In the genomic region with DNA sequence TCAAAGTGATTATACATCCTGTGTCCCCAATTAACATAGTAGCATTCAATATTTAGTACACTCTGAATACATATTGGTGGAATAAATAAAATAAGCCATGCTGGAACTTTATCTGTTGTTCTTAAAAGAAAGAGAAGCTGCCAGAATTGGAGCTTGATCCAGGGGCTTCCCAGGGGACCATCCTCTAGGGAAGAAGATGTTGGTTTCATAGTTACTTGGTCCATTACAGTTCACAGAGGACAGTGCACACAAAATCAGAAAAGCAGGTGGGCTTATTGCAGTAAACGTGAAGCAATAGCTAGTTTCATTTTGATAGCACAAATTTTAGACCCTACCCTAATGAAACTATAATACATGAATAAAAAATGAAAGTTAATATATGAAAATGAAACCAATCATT, we compare ENCODE assay signal across 19 cellular contexts.
A peak's percentile ranks its signal among the peaks of the same experiment; 100 is the strongest.
DNase-seq lines count a peak whose midpoint lies in the region; ATAC-seq and TF ChIP-seq lines count a peak whose summit lies in the region.
"Had no signal": no experiment of that assay in that cellular context is flagged by ENCODE, and none has a peak within 500 bp of the region (broad histone marks: within the 10 kb centered on the region; RNA-seq: fewer than 3 reads in every experiment).

No MANE protein-coding gene starts in this region.

- H3K9me3 ChIP-seq in CD4-positive, CD25-positive, alpha-beta regulatory T cell (ENCODE audit: control insufficient read depth in 2 of 2, low read length in 2 of 2) = no peaks in the 10 kb centered on the region
- no peaks in the 10 kb centered on the region for H3K9me3 ChIP-seq in Peyer's patch
- H3K9me3 ChIP-seq: BE2C had no signal

- H3K36me3 ChIP-seq in CD4-positive, CD25-positive, alpha-beta regulatory T cell (ENCODE audit: control insufficient read depth, insufficient read depth, low read length) = no peaks in the 10 kb centered on the region
- H3K36me3 ChIP-seq in brain microvascular endothelial cell (replicated peaks) (no peaks in the 10 kb centered on the region), rectal smooth muscle tissue (ENCODE audit: control insufficient read depth, insufficient read depth, low read length) (no peaks in the 10 kb centered on the region), Peyer's patch (no peaks in the 10 kb centered on the region)
- H3K36me3 ChIP-seq: BE2C had no signal

- in situ Hi-C loops in brain microvascular endothelial cell (cut with HindIII; ENCODE audit: low pct_ligation_motif_present, low sequenced_read_pairs) = no loop called here

- no peak overlapping the region for H3K27ac ChIP-seq in CD4-positive, CD25-positive, alpha-beta regulatory T cell (ENCODE audit: insufficient read depth, low read length, poor library complexity, severe bottlenecking)
- H3K27ac ChIP-seq in brain microvascular endothelial cell = peak overlapping the region; percentile 94
- peak overlapping the region; percentile 8 for H3K27ac ChIP-seq in rectal smooth muscle tissue (ENCODE audit: low read depth, low read length)
- peak overlapping the region in 1 of 4 donors; percentile 78 for H3K27ac ChIP-seq in Peyer's patch

- peak overlapping the region in 2 of 3 donors; percentile 0 to 4 for H3K27ac Mint-ChIP-seq in CD4-positive, CD25-positive, alpha-beta regulatory T cell
- H3K27ac Mint-ChIP-seq: activated CD8-positive, alpha-beta memory T cell treated with anti-CD3 and anti-CD28 coated beads, Interleukin-2, amount 10 ng/mL, durations not matched to agents 7 days and 5 days; activated naive CD4-positive, alpha-beta T cell treated with anti-CD3 and anti-CD28 coated beads for 36 hours had no signal

- TF ChIP-seq CTCF in brain microvascular endothelial cell (IDR thresholded peaks at IDR 0.05; ENCODE audit: low read depth, low read length, missing control alignments) (no peak), Peyer's patch (IDR thresholded peaks at IDR 0.05) (no peak)

- no peak overlapping the region for H3K9ac ChIP-seq in rectal smooth muscle tissue (ENCODE audit: low read length)

- no peak overlapping the region for H3K4me3 Mint-ChIP-seq in CD4-positive, CD25-positive, alpha-beta regulatory T cell
- H3K4me3 Mint-ChIP-seq: activated CD8-positive, alpha-beta memory T cell treated with anti-CD3 and anti-CD28 coated beads, Interleukin-2, amount 10 ng/mL, durations not matched to agents 7 days and 5 days; activated naive CD4-positive, alpha-beta T cell treated with anti-CD3 and anti-CD28 coated beads for 36 hours; neural crest cell had no signal

- H3K4me3 ChIP-seq in CD4-positive, CD25-positive, alpha-beta regulatory T cell (ENCODE audit: low read depth, low read length) = no peak overlapping the region
- H3K4me3 ChIP-seq in brain microvascular endothelial cell (ENCODE audit: low read depth, low read length) (no peak overlapping the region), rectal smooth muscle tissue (ENCODE audit: low read length) (no peak overlapping the region), Peyer's patch (no peak overlapping the region)

- intact Hi-C loops in left colon (cut with DNase I, micrococcal nuclease) = no loop called here

- no peak for ATAC-seq in CD4-positive, CD25-positive, alpha-beta regulatory T cell (ENCODE audit: low read depth in 2 of 2)
- no peak for ATAC-seq in left colon
- no peak for ATAC-seq in HG03095 (IDR thresholded peaks at IDR 0.05; ENCODE audit: unreplicated experiment)
- ATAC-seq: activated CD4-positive, CD25-positive, alpha-beta regulatory T cell treated with anti-CD3 and anti-CD28 coated beads, Interleukin-2, amount 50 U/mL, for 24 hours; activated CD8-positive, alpha-beta memory T cell treated with anti-CD3 and anti-CD28 coated beads, Interleukin-2, amount 10 ng/mL, durations not matched to agents 7 days and 5 days had no signal

- TF ChIP-seq POLR2A in Peyer's patch (IDR thresholded peaks at IDR 0.05) = no peak

- no peaks in the 10 kb centered on the region for H3K27me3 Mint-ChIP-seq in CD4-positive, CD25-positive, alpha-beta regulatory T cell

- H3K4me1 Mint-ChIP-seq in CD4-positive, CD25-positive, alpha-beta regulatory T cell = peaks cover 11 to 32% (median 22%) of the 10 kb centered on the region in 4 donors

- H3K4me1 ChIP-seq in CD4-positive, CD25-positive, alpha-beta regulatory T cell (ENCODE audit: control insufficient read depth, insufficient read depth, low read length, poor library complexity, severe bottlenecking) = peaks cover 19% of the 10 kb centered on the region
- H3K4me1 ChIP-seq in rectal smooth muscle tissue (ENCODE audit: control insufficient read depth, insufficient read depth, low read length) (peaks cover 15% of the 10 kb centered on the region), Peyer's patch (peaks cover 0 to 28% (median 12%) of the 10 kb centered on the region in 4 donors)
- H3K4me1 ChIP-seq: BE2C had no signal

- no peaks in the 10 kb centered on the region for H3K27me3 ChIP-seq in CD4-positive, CD25-positive, alpha-beta regulatory T cell (ENCODE audit: control insufficient read depth, insufficient read depth, low read length)
- H3K27me3 ChIP-seq in brain microvascular endothelial cell (replicated peaks) = no peaks in the 10 kb centered on the region
- H3K27me3 ChIP-seq in rectal smooth muscle tissue (ENCODE audit: control insufficient read depth, insufficient read depth, low read length) = no peaks in the 10 kb centered on the region
- no peaks in the 10 kb centered on the region for H3K27me3 ChIP-seq in Peyer's patch
- H3K27me3 ChIP-seq: BE2C had no signal

- no peaks in the 10 kb centered on the region for H3K9me3 Mint-ChIP-seq in CD4-positive, CD25-positive, alpha-beta regulatory T cell
- H3K9me3 Mint-ChIP-seq: activated naive CD4-positive, alpha-beta T cell treated with anti-CD3 and anti-CD28 coated beads for 36 hours; neural crest cell; T-cell had no signal

- no peak for DNase-seq in CD4-positive, CD25-positive, alpha-beta regulatory T cell
- DNase-seq in NAMALWA (ENCODE audit: low spot score) (peak; percentile 39), brain microvascular endothelial cell (no peak), NCI-H748 (lab: John Stamatoyannopoulos, UW; ENCODE audit: unreplicated experiment) (no peak), Peyer's patch (no peak), left colon (no peak)
- DNase-seq: activated CD8-positive, alpha-beta memory T cell treated with anti-CD3 and anti-CD28 coated beads, Interleukin-2, amount 10 ng/mL, durations not matched to agents 7 days and 5 days; activated naive CD4-positive, alpha-beta T cell treated with anti-CD3 and anti-CD28 coated beads for 36 hours; BE2C; effector memory CD4-positive, alpha-beta T cell; H7; NCI-H1092 treated with DMSO at 0.1 percent for 48 hours; NCI-H446 treated with DMSO at 0.1 percent for 48 hours; stimulated activated CD4-positive, alpha-beta T cell treated with anti-CD3 and anti-CD28 coated beads, Interleukin-4, amount 100 ng/mL, for 4 hours had no signal

- H3K36me3 Mint-ChIP-seq in CD4-positive, CD25-positive, alpha-beta regulatory T cell = no peaks in the 10 kb centered on the region
- H3K36me3 Mint-ChIP-seq: activated CD8-positive, alpha-beta memory T cell treated with anti-CD3 and anti-CD28 coated beads, Interleukin-2, amount 10 ng/mL, durations not matched to agents 7 days and 5 days; T-cell had no signal
